Comparison of ENCODE assay signal across 8 cellular contexts in genomic region chr7:48109848-48110663, GRCh38. TPM values are rescaled to one million over a fixed set of nuclear protein-coding genes. Genes with fewer than 3 reads are reported as not detected.
DNase-seq lines count a peak whose midpoint lies in the region; ATAC-seq and TF ChIP-seq lines count a peak whose summit lies in the region.

No MANE protein-coding gene starts in this region.

- no peak overlapping the region for H3K4me3 ChIP-seq in WI38 (ENCODE audit: low read depth, low read length)
- no peak overlapping the region for H3K4me3 ChIP-seq in mammary epithelial cell (replicated peaks in 1 of 3; ENCODE audit: insufficient read depth in 1 of 3, low read depth in 2 of 3, low read length in 3 of 3)

- ATAC-seq in HG02763 (IDR thresholded peaks at IDR 0.05; ENCODE audit: unreplicated experiment), result peak; percentile 91

- H4K20me1 ChIP-seq in mammary epithelial cell (ENCODE audit: insufficient read depth, low read length), result no peaks in the 10 kb centered on the region

- H2AFZ ChIP-seq in mammary epithelial cell (ENCODE audit: low read depth, low read length), result no peak overlapping the region

- CTCF ChIA-PET in mammary epithelial cell (lab: Charles Lee; ENCODE audit: low non-redundant PET), result interaction anchor here (0.5 to 0.7 kb wide), 5 partner anchors 63 to 165 kb away, joined by 3 to 6 read pairs (median 5); no protein-coding TSS in a partner anchor

- in situ Hi-C loops in mammary epithelial cell (cut with MboI; ENCODE audit: low sequenced_read_pairs in 2 of 2), result loop anchor here in 1 of 2 donors (10.0 kb wide), 1 partner anchor 135 kb away; the partner anchor contains the start of gene HUS1

- H3K27me3 ChIP-seq in mammary epithelial cell (ENCODE audit: insufficient read depth, low read length), result no peaks in the 10 kb centered on the region

- peaks cover 39% of the 10 kb centered on the region for H3K36me3 ChIP-seq in mammary epithelial cell (ENCODE audit: insufficient read depth, low read length)

- H3K27ac ChIP-seq in mammary epithelial cell (ENCODE audit: insufficient read depth, low read depth, low read length), result no peak overlapping the region

- TF ChIP-seq CTCF in WI38 (IDR thresholded peaks at IDR 0.05; ENCODE audit: low read depth, low read length) (peak; percentile 90), mammary epithelial cell (conservative IDR thresholded peaks at IDR 0.05 in 1 of 2, IDR thresholded peaks at IDR 0.05 in 1 of 2; ENCODE audit: extremely low read depth in 1 of 2, insufficient read depth in 1 of 2, low read depth in 1 of 2, low read length in 2 of 2) (peak; percentile 98 to 99)

- dilution Hi-C loops in mammary epithelial cell (cut with HindIII; ENCODE audit: low sequenced_read_pairs), result no loop called here

- H3K9ac ChIP-seq in mammary epithelial cell (ENCODE audit: insufficient read depth, low read length), result no peak overlapping the region

- intact Hi-C loops in mammary epithelial cell (cut with micrococcal nuclease), result loop anchor here (1.0 to 2.0 kb wide), 3 partner anchors 45 to 165 kb away; no protein-coding TSS in a partner anchor

- no peak overlapping the region for H3K4me2 ChIP-seq in mammary epithelial cell (ENCODE audit: insufficient read depth, low read depth, low read length)

- peak; percentile 20 for DNase-seq in SKM-1 treated with dmso at 0.1 percent for 144 hours (lab: John Stamatoyannopoulos, UW; ENCODE audit: unreplicated experiment)
- no peak for DNase-seq in SKM-1 (lab: John Stamatoyannopoulos, UW; ENCODE audit: unreplicated experiment)
- peak; percentile 44 for DNase-seq in NCI-H146 (lab: John Stamatoyannopoulos, UW)
- DNase-seq in mammary epithelial cell, result peak; percentile 71
- DNase-seq in kidney tubule cell (ENCODE audit: low spot score), result peak; percentile 78
- DNase-seq in stimulated activated CD4-positive, alpha-beta T cell treated with anti-CD3 and anti-CD28 coated beads, Interleukin-4, amount 100 ng/mL, for 48 hours (ENCODE audit: low read depth in 2 of 2), result peak; percentile 79 to 91

- no TSS peak for BruUV-seq in mammary epithelial cell (replicated peaks; lab: Mats Ljungman, UMichigan)

- H3K79me2 ChIP-seq in mammary epithelial cell (ENCODE audit: insufficient read depth, low read length), result peaks cover 2% of the 10 kb centered on the region

- WGBS in mammary epithelial cell (ENCODE audit: low coverage, missing lambda C conversion rate), result 24% methylated on average over 9 of the region's 9 CpGs

- H3K9me3 ChIP-seq in mammary epithelial cell (replicated peaks; ENCODE audit: insufficient read depth, low read length), result no peaks in the 10 kb centered on the region

- H3K4me1 ChIP-seq in mammary epithelial cell (ENCODE audit: insufficient read depth, low read length), result peaks cover 12% of the 10 kb centered on the region

RNA-seq across cellular contexts. Expression of gene UPP1, which starts 21.0 kb away (rescaled TPM):
- 100 to 1,000 TPM in 1 of 2 donors, 10 to 100 TPM in 1; 87.7 to 992 TPM for total RNA-seq in mammary epithelial cell
- 254 TPM for polyA plus RNA-seq in mammary epithelial cell
- polyA minus RNA-seq in mammary epithelial cell, result 190 TPM
